In genomic region chr6:139960676-139961075, GRCh38 we compare ENCODE assay signal across 27 cellular contexts.
DNase-seq lines count a peak whose midpoint lies in the region; ATAC-seq, FAIRE-seq and TF ChIP-seq lines count a peak whose summit lies in the region.
"Had no signal": no experiment of that assay in that cellular context is flagged by ENCODE, and none has a peak within 500 bp of the region (broad histone marks: within the 10 kb centered on the region; RNA-seq: fewer than 3 reads in every experiment).

No MANE protein-coding gene starts in this region.

- DNase-seq in PC-9 (peak in 1 of 2 experiments; percentile 58), epithelial cell of esophagus (ENCODE audit: low read depth) (peak; percentile 53), Right ventricle myocardium inferior (ENCODE audit: missing footprints) (no peak), cortex of kidney (lab: John Stamatoyannopoulos, UW) (no peak), DMS153 (lab: John Stamatoyannopoulos, UW) (no peak), right cardiac atrium (no peak)
- DNase-seq: ACHN, BE2C, Calu3, DMS53, GF-D8, Kasumi-1, MV-4-11, NCI-H1105, NCI-H146, NCI-H1930, NCI-H2107, NCI-H446 treated with DMSO at 0.1 percent for 48 hours, NCI-H526, SHP77 treated with DMSO at 0.1 percent for 48 hours had no signal

- CTCF ChIA-PET in PC-9 (lab: Charles Lee) = no interaction called here

- H3K4me2 ChIP-seq in PC-9 = 0 out of 2 replicates have a peak overlapping the region, but pooled peaks have one; percentile 13

- H3K27ac Mint-ChIP-seq in stimulated activated memory B cell treated with anti-CD40 and anti-IgM and Interleukin-4, amounts not matched to agents 10 μg/mL and 1 μg/mL and 100 μg/mL, for 72 hours = peak overlapping the region; percentile 11
- H3K27ac Mint-ChIP-seq: CD14-positive monocyte had no signal

- ATAC-seq in stimulated activated memory B cell treated with anti-CD40 and anti-IgM and Interleukin-4, amounts not matched to agents 10 μg/mL and 1 μg/mL and 100 μg/mL, for 72 hours = no peak
- ATAC-seq in Right ventricle myocardium inferior (no peak), right cardiac atrium (no peak)
- ATAC-seq: HepG2, K562 had no signal

- no TSS peak for BruUV-seq in PC-9 (replicated peaks; lab: Mats Ljungman, UMichigan)

- H3K9me3 ChIP-seq in PC-9 (ENCODE audit: insufficient read depth, low read depth) (no peaks in the 10 kb centered on the region), right cardiac atrium (ENCODE audit: control insufficient read depth, low read length) (no peaks in the 10 kb centered on the region)
- H3K9me3 ChIP-seq: BE2C had no signal

- intact Hi-C loops in PC-9 (cut with micrococcal nuclease; ENCODE audit: unreplicated experiment) (loop anchor here (10.0 kb wide), 1 partner anchor 76 kb away; no protein-coding TSS in a partner anchor), Right ventricle myocardium inferior (cut with DNase I) (loop anchor here (5.0 to 10.0 kb wide), 3 partner anchors 198 to 588 kb away; partner anchors contain the start of gene CITED2), right cardiac atrium (cut with DNase I) (no loop called here)

- H3K27me3 ChIP-seq in PC-9 (ENCODE audit: insufficient read depth, low read depth) (no peaks in the 10 kb centered on the region), right cardiac atrium (ENCODE audit: control insufficient read depth, insufficient read depth) (no peaks in the 10 kb centered on the region)
- H3K27me3 ChIP-seq: BE2C had no signal

- H2AFZ ChIP-seq in PC-9 = peak overlapping the region; percentile 15; the same call in 1 of the 2 replicates

- H3K36me3 Mint-ChIP-seq in stimulated activated memory B cell treated with anti-CD40 and anti-IgM and Interleukin-4, amounts not matched to agents 10 μg/mL and 1 μg/mL and 100 μg/mL, for 72 hours = peaks cover 2% of the 10 kb centered on the region
- H3K36me3 Mint-ChIP-seq: CD14-positive monocyte had no signal

- peaks cover 6% of the 10 kb centered on the region; the same call in 1 of the 2 replicates for H3K9me2 ChIP-seq in PC-9 (ENCODE audit: insufficient read depth)

- no peaks in the 10 kb centered on the region for H3K4me1 Mint-ChIP-seq in stimulated activated memory B cell treated with anti-CD40 and anti-IgM and Interleukin-4, amounts not matched to agents 10 μg/mL and 1 μg/mL and 100 μg/mL, for 72 hours

- 77% methylated on average over 2 of the region's 2 CpGs for WGBS in right cardiac atrium

- POLR2A ChIA-PET in PC-9 (lab: Charles Lee; ENCODE audit: unreplicated experiment) = no interaction called here

- no peaks in the 10 kb centered on the region for H3K27me3 Mint-ChIP-seq in stimulated activated memory B cell treated with anti-CD40 and anti-IgM and Interleukin-4, amounts not matched to agents 10 μg/mL and 1 μg/mL and 100 μg/mL, for 72 hours

- peaks cover 5% of the 10 kb centered on the region; the same call in 1 of the 2 replicates for H3F3A ChIP-seq in PC-9 (ENCODE audit: insufficient read depth, low read depth)

- FAIRE-seq in G401.6 (lab: Jason Lieb, UNC) = peak; percentile 90
- FAIRE-seq: GM12891, HepG2, K562 had no signal

- H3K27ac ChIP-seq in PC-9 (no peak overlapping the region), right cardiac atrium (ENCODE audit: low read length) (no peak overlapping the region)
- H3K27ac ChIP-seq: RWPE1 had no signal

- H4K20me1 ChIP-seq in PC-9 (ENCODE audit: insufficient read depth) = no peaks in the 10 kb centered on the region

- no peaks in the 10 kb centered on the region for H3K36me3 ChIP-seq in PC-9 (ENCODE audit: low read depth)
- H3K36me3 ChIP-seq: BE2C had no signal

- peaks cover under 1% of the 10 kb centered on the region for H3K9me3 Mint-ChIP-seq in stimulated activated memory B cell treated with anti-CD40 and anti-IgM and Interleukin-4, amounts not matched to agents 10 μg/mL and 1 μg/mL and 100 μg/mL, for 72 hours

- H3K4me1 ChIP-seq in PC-9 (replicated peaks; ENCODE audit: insufficient read depth) (peaks cover 16% of the 10 kb centered on the region), right cardiac atrium (ENCODE audit: control insufficient read depth, insufficient read depth, low read length) (peaks cover 2% of the 10 kb centered on the region)

- no peaks in the 10 kb centered on the region for H3K79me2 ChIP-seq in PC-9 (ENCODE audit: low read depth)

- H3K4me3 ChIP-seq in PC-9 = no peak overlapping the region
- no peak overlapping the region for H3K4me3 ChIP-seq in epithelial cell of esophagus (ENCODE audit: low read length)
- H3K4me3 ChIP-seq in right cardiac atrium (ENCODE audit: low read length) = no peak overlapping the region
- H3K4me3 ChIP-seq: K562 had no signal

- no peak overlapping the region for H3K4me3 Mint-ChIP-seq in stimulated activated memory B cell treated with anti-CD40 and anti-IgM and Interleukin-4, amounts not matched to agents 10 μg/mL and 1 μg/mL and 100 μg/mL, for 72 hours
- H3K4me3 Mint-ChIP-seq: CD14-positive monocyte had no signal

- TF ChIP-seq CTCF in PC-9 (conservative IDR thresholded peaks at IDR 0.05) = no peak
- no peak for TF ChIP-seq CTCF in epithelial cell of esophagus (IDR thresholded peaks at IDR 0.05; ENCODE audit: insufficient read depth, low read depth, low read length, missing control alignments)

Comparison
In these comparisons a context has a peak if more than half of its experiments do, and no peak if none do; other contexts are left out.
1. intact Hi-C loops: an anchor here in PC-9 (10.0 kb wide) and Right ventricle myocardium inferior (5.0 to 10.0 kb wide); none called in right cardiac atrium.